In the genomic region with DNA sequence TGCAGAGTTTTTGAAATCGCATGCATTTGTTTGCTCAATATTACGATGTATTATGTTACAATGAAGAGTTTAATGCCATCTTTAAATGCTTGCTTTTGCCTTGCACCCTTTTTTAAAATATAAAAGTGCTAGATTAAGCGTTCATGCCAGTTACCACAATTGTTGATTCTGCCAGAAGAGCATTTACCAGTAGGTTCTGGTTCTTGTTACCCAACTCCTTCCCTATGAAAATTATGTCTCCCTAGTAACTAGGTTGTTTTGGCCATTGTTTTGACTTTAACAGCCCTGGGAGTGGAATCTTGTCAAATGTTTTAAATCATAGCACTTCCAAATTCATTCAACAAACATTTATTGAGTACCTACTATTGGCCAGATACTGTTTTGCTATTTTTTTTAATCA, we compare ENCODE assay signal across 18 cellular contexts. TPM values are rescaled to one million over a fixed set of nuclear protein-coding genes. Genes with fewer than 3 reads are reported as not detected.
DNase-seq lines count a peak whose midpoint lies in the region; ATAC-seq lines count a peak whose summit lies in the region.
"Had no signal": no experiment of that assay in that cellular context is flagged by ENCODE, and none has a peak within 500 bp of the region (broad histone marks: within the 10 kb centered on the region; RNA-seq: fewer than 3 reads in every experiment).

No MANE protein-coding gene starts in this region.

- H3K36me3 ChIP-seq in adipocyte (ENCODE audit: control insufficient read depth, insufficient read depth, low read length, severe bottlenecking): no peaks in the 10 kb centered on the region

- H3K27me3 ChIP-seq in adipocyte (replicated peaks; ENCODE audit: control insufficient read depth, insufficient read depth, low read length): no peaks in the 10 kb centered on the region

- ATAC-seq in GM19397 (IDR thresholded peaks at IDR 0.05; ENCODE audit: unreplicated experiment) (no peak), HG02884 (IDR thresholded peaks at IDR 0.05; ENCODE audit: unreplicated experiment) (no peak), GM18907 (IDR thresholded peaks at IDR 0.05; ENCODE audit: unreplicated experiment) (no peak)
- ATAC-seq: GM12878, HCT116 had no signal

- peak; percentile 51 for DNase-seq in DMS53 (lab: John Stamatoyannopoulos, UW)
- no peak for DNase-seq in DMS53 treated with DMSO at 0.1 percent for 48 hours (lab: John Stamatoyannopoulos, UW; ENCODE audit: unreplicated experiment)
- DNase-seq in LHCN-M2 (ENCODE audit: low read depth): peak; percentile 14
- peak; percentile 4 for DNase-seq in adipocyte (ENCODE audit: low read depth)
- DNase-seq in stromal cell of bone marrow (ENCODE audit: low read depth): peak; percentile 41
- DNase-seq: 8988T, DMS 273 treated with DMSO at 0.1 percent for 48 hours, MV-4-11, NCI-H2081, NCI-H345, NCI-H526, RPMI8226, SIG-M5 had no signal

- no peak overlapping the region for H3K9ac ChIP-seq in adipocyte (ENCODE audit: low read length)

- peaks cover 11% of the 10 kb centered on the region for H3K4me1 ChIP-seq in adipocyte (ENCODE audit: control insufficient read depth, insufficient read depth, low read length)

- H3K4me3 ChIP-seq in adipocyte (ENCODE audit: low read length): no peak overlapping the region
- H3K4me3 ChIP-seq: GM12878 had no signal

- no peaks in the 10 kb centered on the region for H3K9me3 ChIP-seq in adipocyte (ENCODE audit: control insufficient read depth, low read length)

RNA-seq across cellular contexts. Expression of a gene that starts 32.8 kb away (rescaled TPM):
- 23.4 and 23.6 TPM in 2 replicates for total RNA-seq in LHCN-M2 (2014; rRNA removed)
- 8.0 TPM for polyA plus RNA-seq in LHCN-M2 (2012)
